29 cellular contexts compared by ENCODE assay signal in genomic region chr1:58496042-58496441, GRCh38.
"Had no signal": no experiment of that assay in that cellular context is flagged by ENCODE, and none has a peak within 500 bp of the region (broad histone marks: within the 10 kb centered on the region; RNA-seq: fewer than 3 reads in every experiment).

No MANE protein-coding gene starts in this region.

- H3K27me3 ChIP-seq: colonic mucosa, esophagus muscularis mucosa, heart right ventricle, left lung, ovary, sigmoid colon, tibial nerve, upper lobe of left lung had no signal

- ATAC-seq: heart right ventricle; left cardiac atrium; left lung; naive thymus-derived CD8-positive, alpha-beta T cell; psoas muscle; right cardiac atrium; stimulated activated effector memory CD8-positive, alpha-beta T cell treated with anti-CD3 and anti-CD28 coated beads, Interleukin-12 subunit alpha, Interleukin-12 subunit beta, amount 100 ng/mL, for 72 hours had no signal

- H3K4me3 ChIP-seq: colonic mucosa, esophagus muscularis mucosa, heart right ventricle, left lung, ovary, psoas muscle, sigmoid colon, thoracic aorta, tibial nerve, upper lobe of left lung had no signal

- H3K9me3 Mint-ChIP-seq: stimulated activated effector memory CD8-positive, alpha-beta T cell treated with anti-CD3 and anti-CD28 coated beads, Interleukin-12 subunit alpha, Interleukin-12 subunit beta, amount 100 ng/mL, for 72 hours; stimulated activated naive CD8-positive, alpha-beta T cell treated with anti-CD3 and anti-CD28 coated beads, Interleukin-15, Interleukin-2, amounts not matched to agents 100 ng/mL and 50 ng/mL, for 24 hours had no signal

- H3K27ac Mint-ChIP-seq: stimulated activated effector memory CD8-positive, alpha-beta T cell treated with anti-CD3 and anti-CD28 coated beads, Interleukin-12 subunit alpha, Interleukin-12 subunit beta, amount 100 ng/mL, for 72 hours; stimulated activated naive CD8-positive, alpha-beta T cell treated with anti-CD3 and anti-CD28 coated beads, Interleukin-15, Interleukin-2, amounts not matched to agents 100 ng/mL and 50 ng/mL, for 24 hours had no signal

- H3K9me3 ChIP-seq: colonic mucosa, esophagus muscularis mucosa, left lung, ovary, psoas muscle, sigmoid colon, thoracic aorta, upper lobe of left lung had no signal

- H3K4me3 Mint-ChIP-seq: naive thymus-derived CD8-positive, alpha-beta T cell; stimulated activated effector memory CD8-positive, alpha-beta T cell treated with anti-CD3 and anti-CD28 coated beads, Interleukin-12 subunit alpha, Interleukin-12 subunit beta, amount 100 ng/mL, for 72 hours; stimulated activated naive CD8-positive, alpha-beta T cell treated with anti-CD3 and anti-CD28 coated beads, Interleukin-15, Interleukin-2, amounts not matched to agents 100 ng/mL and 50 ng/mL, for 24 hours had no signal

- H3K27ac ChIP-seq: colonic mucosa, esophagus muscularis mucosa, heart right ventricle, left lung, ovary, psoas muscle, sigmoid colon, thoracic aorta, tibial nerve, upper lobe of left lung had no signal

- DNase-seq: colonic mucosa; dermis blood vessel endothelial cell; effector memory CD4-positive, alpha-beta T cell; foreskin melanocyte; glutamatergic neuron; heart right ventricle; hippocampal formation; left cardiac atrium; left lung; mesendoderm; midbrain; naive thymus-derived CD8-positive, alpha-beta T cell; occipital lobe; ovary; posterior cingulate gyrus; psoas muscle; right cardiac atrium; sigmoid colon; stimulated activated CD4-positive, alpha-beta T cell treated with anti-CD3 and anti-CD28 coated beads, Interleukin-2, amount 100 ng/mL, for 24 hours; stimulated activated CD4-positive, alpha-beta T cell treated with anti-CD3 and anti-CD28 coated beads, Interleukin-4, amount 100 ng/mL, for 24 hours; upper lobe of left lung had no signal

- H3K4me1 ChIP-seq: colonic mucosa, psoas muscle, sigmoid colon, tibial nerve, upper lobe of left lung had no signal

- FAIRE-seq: endothelial cell of umbilical vein, islet of Langerhans, urothelium cell line had no signal

- H3K36me3 ChIP-seq: colonic mucosa, ovary, thoracic aorta had no signal

- H3K27me3 Mint-ChIP-seq: naive thymus-derived CD8-positive, alpha-beta T cell; stimulated activated naive CD8-positive, alpha-beta T cell treated with anti-CD3 and anti-CD28 coated beads, Interleukin-15, Interleukin-2, amounts not matched to agents 100 ng/mL and 50 ng/mL, for 24 hours had no signal
